9 cellular contexts compared by ENCODE assay signal in the genomic region with DNA sequence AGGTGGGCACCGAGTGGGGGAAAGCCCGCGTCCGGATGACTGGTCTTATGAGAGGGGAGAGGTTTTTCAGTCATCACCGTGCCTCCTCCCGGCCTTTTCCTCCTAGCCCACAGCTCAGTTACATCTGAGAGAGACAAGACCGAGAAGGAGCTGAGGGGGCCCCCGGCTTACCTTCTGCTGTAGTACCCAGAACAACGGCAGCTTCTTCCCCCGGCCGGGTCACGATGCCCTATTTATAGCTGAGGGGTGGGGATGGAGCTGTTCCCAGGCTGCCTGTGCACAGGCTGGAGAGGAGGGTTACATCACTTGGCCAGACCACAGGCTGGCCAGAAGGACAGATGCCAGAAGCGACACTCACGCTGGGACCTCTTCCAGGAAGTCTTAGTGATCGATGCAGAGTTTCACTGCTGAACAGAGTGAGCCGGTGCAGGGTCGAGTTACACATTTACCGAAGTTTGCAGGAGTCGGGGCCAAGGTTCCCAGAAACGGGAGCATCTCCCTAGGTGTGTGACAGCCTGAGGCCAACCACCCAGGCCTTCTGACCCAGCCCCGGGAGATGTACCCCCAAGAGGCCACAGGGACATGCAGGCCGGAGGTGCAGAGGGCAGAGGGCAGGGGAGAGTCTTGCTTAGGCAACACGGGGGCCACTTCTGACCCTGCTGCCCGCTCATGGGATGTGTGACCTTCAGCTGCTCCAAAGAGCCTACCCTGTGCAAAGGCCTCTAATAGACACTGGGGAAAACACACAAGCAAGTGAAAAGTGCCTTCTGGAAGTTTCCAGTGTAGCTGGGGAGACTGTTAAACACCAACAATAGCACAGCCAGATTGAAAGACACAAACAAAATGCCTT. TPM values are rescaled to one million over a fixed set of nuclear protein-coding genes. Genes with fewer than 3 reads are reported as not detected.
DNase-seq lines count a peak whose midpoint lies in the region; ATAC-seq lines count a peak whose summit lies in the region.
"Had no signal": no experiment of that assay in that cellular context is flagged by ENCODE, and none has a peak within 500 bp of the region (broad histone marks: within the 10 kb centered on the region; RNA-seq: fewer than 3 reads in every experiment).

A gene (minus strand): TSS at position 208 of the 850 bp plus-strand sequence. CDS start 3,299 bp downstream, outside the sequence.

- H3K27me3 Mint-ChIP-seq in activated T-cell treated with anti-CD3 and anti-CD28 coated beads, Interleukin-2, amount 50 U/mL, for 4 hours (ENCODE audit: low read depth): no peaks in the 10 kb centered on the region

- H3K4me3 Mint-ChIP-seq in activated T-cell treated with anti-CD3 and anti-CD28 coated beads, Interleukin-2, amount 50 U/mL, for 4 hours: no peak within 1 kb of the TSS
- H3K4me3 Mint-ChIP-seq: activated naive CD8-positive, alpha-beta T cell had no signal

- peaks cover 4% of the 10 kb centered on the region for H3K9me3 Mint-ChIP-seq in activated T-cell treated with anti-CD3 and anti-CD28 coated beads, Interleukin-2, amount 50 U/mL, for 4 hours

- H3K36me3 Mint-ChIP-seq in activated T-cell treated with anti-CD3 and anti-CD28 coated beads, Interleukin-2, amount 50 U/mL, for 4 hours (ENCODE audit: insufficient read depth): no peaks in the 10 kb centered on the region

- in situ Hi-C loops in ACHN (cut with HindIII; ENCODE audit: low pct_ligation_motif_present, low pct_unique_long_range_greater_than_20kb, low sequenced_read_pairs): no loop called here

- DNase-seq in ACHN (peak; percentile 63), NCI-H1092 treated with DMSO at 0.1 percent for 48 hours (lab: John Stamatoyannopoulos, UW) (peak; percentile 63), dedifferentiated amniotic fluid mesenchymal stem cell (ENCODE audit: extremely low spot score) (peak; percentile 79), myocyte (ENCODE audit: low read depth) (peak; percentile 96), iPS-NIHi11 (ENCODE audit: low spot score) (no peak)
- no peak for DNase-seq in activated T-cell treated with anti-CD3 and anti-CD28 coated beads, Interleukin-2, amount 50 U/mL, for 4 hours

- H3K4me1 Mint-ChIP-seq in activated T-cell treated with anti-CD3 and anti-CD28 coated beads, Interleukin-2, amount 50 U/mL, for 4 hours (ENCODE audit: low read depth): no peaks in the 10 kb centered on the region

- no peak for ATAC-seq in activated T-cell treated with anti-CD3 and anti-CD28 coated beads, Interleukin-2, amount 50 U/mL, for 4 hours
- ATAC-seq in GM21360 (IDR thresholded peaks at IDR 0.05; ENCODE audit: unreplicated experiment) (no peak), HG03139 (IDR thresholded peaks at IDR 0.05; ENCODE audit: unreplicated experiment) (no peak)

RNA-seq across cellular contexts. Expression of the gene that starts here (rescaled TPM):
- 31.7 and 36.5 TPM in 2 replicates for total RNA-seq in myocyte
- 19.9 TPM for polyA plus RNA-seq in myocyte (2012)
- under 1 TPM; 0.66 to 0.79 (median 0.68) TPM for total RNA-seq in activated T-cell treated with anti-CD3 and anti-CD28 coated beads, Interleukin-2, amount 50 U/mL, for 4 hours

Comparison
In these comparisons a context has a peak if more than half of its experiments do, and no peak if none do; other contexts are left out.
1. RNA of the gene that starts here (total RNA-seq): 31.7 to 36.5 TPM in myocyte; 0.66 to 0.79 TPM in activated T-cell treated with anti-CD3 and anti-CD28 coated beads, Interleukin-2, amount 50 U/mL, for 4 hours; every median in the first group is over 10 times any median in the second.
2. DNase-seq: peak in ACHN (single experiment), NCI-H1092 treated with DMSO at 0.1 percent for 48 hours (single experiment), dedifferentiated amniotic fluid mesenchymal stem cell (single experiment) and myocyte (single experiment); none in activated T-cell treated with anti-CD3 and anti-CD28 coated beads, Interleukin-2, amount 50 U/mL, for 4 hours (single experiment) and iPS-NIHi11 (single experiment).